In genomic region chr5:73629456-73629855, GRCh38 we compare ENCODE assay signal across 2 cellular contexts.
TF ChIP-seq lines count a peak whose summit lies in the region.

No MANE protein-coding gene starts in this region.

TF ChIP-seq in HepG2, 621 proteins besides CTCF, POLR2A, EP300 and RAD21:
- TF ChIP-seq CEBPB (IDR thresholded peaks at IDR 0.05; ENCODE audit: borderline replicate concordance, low read depth, low read length) (no peak), ZBTB1 (CRISPR knock-in tag; IDR thresholded peaks at IDR 0.05; ENCODE audit: borderline replicate concordance) (no peak), SAP130 (CRISPR knock-in tag; IDR thresholded peaks at IDR 0.05; ENCODE audit: low read depth) (no peak), ZNF468 (CRISPR knock-in tag; IDR thresholded peaks at IDR 0.05) (no peak), PAX8 (CRISPR knock-in tag; IDR thresholded peaks at IDR 0.05; ENCODE audit: borderline replicate concordance) (no peak), ZNF564 (CRISPR knock-in tag; IDR thresholded peaks at IDR 0.05) (no peak), SNAPC2 (CRISPR knock-in tag; IDR thresholded peaks at IDR 0.05) (no peak), RFX5 (IDR thresholded peaks at IDR 0.05; ENCODE audit: low read depth, low read length) (no peak), REXO4 (CRISPR knock-in tag; IDR thresholded peaks at IDR 0.05; ENCODE audit: borderline replicate concordance) (no peak), ZNF572 (CRISPR knock-in tag; IDR thresholded peaks at IDR 0.05) (no peak), CHCHD3 (CRISPR knock-in tag; IDR thresholded peaks at IDR 0.05) (no peak), ZIK1 (CRISPR knock-in tag; IDR thresholded peaks at IDR 0.05; ENCODE audit: borderline replicate concordance, low read depth) (no peak), ZNF501 (CRISPR knock-in tag; IDR thresholded peaks at IDR 0.05) (no peak), PTBP1 (IDR thresholded peaks at IDR 0.05; ENCODE audit: low read depth, low read length, poor library complexity, severe bottlenecking) (no peak), BHLHE40 (IDR thresholded peaks at IDR 0.05; ENCODE audit: low read length) (no peak), NCOR1 (IDR thresholded peaks at IDR 0.05; ENCODE audit: borderline replicate concordance, low read length) (no peak), HNRNPLL (IDR thresholded peaks at IDR 0.05; ENCODE audit: low read depth, low read length, poor library complexity, severe bottlenecking) (no peak)
- TF ChIP-seq, protein P1, sequence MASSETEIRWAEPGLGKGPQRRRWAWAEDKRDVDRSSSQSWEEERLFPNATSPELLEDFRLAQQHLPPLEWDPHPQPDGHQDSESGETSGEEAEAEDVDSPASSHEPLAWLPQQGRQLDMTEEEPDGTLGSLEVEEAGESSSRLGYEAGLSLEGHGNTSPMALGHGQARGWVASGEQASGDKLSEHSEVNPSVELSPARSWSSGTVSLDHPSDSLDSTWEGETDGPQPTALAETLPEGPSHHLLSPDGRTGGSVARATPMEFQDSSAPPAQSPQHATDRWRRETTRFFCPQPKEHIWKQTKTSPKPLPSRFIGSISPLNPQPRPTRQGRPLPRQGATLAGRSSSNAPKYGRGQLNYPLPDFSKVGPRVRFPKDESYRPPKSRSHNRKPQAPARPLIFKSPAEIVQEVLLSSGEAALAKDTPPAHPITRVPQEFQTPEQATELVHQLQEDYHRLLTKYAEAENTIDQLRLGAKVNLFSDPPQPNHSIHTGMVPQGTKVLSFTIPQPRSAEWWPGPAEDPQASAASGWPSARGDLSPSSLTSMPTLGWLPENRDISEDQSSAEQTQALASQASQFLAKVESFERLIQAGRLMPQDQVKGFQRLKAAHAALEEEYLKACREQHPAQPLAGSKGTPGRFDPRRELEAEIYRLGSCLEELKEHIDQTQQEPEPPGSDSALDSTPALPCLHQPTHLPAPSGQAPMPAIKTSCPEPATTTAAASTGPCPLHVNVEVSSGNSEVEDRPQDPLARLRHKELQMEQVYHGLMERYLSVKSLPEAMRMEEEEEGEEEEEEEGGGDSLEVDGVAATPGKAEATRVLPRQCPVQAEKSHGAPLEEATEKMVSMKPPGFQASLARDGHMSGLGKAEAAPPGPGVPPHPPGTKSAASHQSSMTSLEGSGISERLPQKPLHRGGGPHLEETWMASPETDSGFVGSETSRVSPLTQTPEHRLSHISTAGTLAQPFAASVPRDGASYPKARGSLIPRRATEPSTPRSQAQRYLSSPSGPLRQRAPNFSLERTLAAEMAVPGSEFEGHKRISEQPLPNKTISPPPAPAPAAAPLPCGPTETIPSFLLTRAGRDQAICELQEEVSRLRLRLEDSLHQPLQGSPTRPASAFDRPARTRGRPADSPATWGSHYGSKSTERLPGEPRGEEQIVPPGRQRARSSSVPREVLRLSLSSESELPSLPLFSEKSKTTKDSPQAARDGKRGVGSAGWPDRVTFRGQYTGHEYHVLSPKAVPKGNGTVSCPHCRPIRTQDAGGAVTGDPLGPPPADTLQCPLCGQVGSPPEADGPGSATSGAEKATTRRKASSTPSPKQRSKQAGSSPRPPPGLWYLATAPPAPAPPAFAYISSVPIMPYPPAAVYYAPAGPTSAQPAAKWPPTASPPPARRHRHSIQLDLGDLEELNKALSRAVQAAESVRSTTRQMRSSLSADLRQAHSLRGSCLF (CRISPR knock-in tag; IDR thresholded peaks at IDR 0.05; ENCODE audit: borderline replicate concordance), result no peak

TF ChIP-seq in endothelial cell of umbilical vein, 7 proteins besides CTCF, POLR2A, EP300 and RAD21:
- TF ChIP-seq EZH2 (IDR thresholded peaks at IDR 0.05; ENCODE audit: borderline replicate concordance, low read depth, low read length, severe bottlenecking), result no peak
- TF ChIP-seq, protein P2, sequence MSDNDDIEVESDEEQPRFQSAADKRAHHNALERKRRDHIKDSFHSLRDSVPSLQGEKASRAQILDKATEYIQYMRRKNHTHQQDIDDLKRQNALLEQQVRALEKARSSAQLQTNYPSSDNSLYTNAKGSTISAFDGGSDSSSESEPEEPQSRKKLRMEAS (IDR thresholded peaks at IDR 0.05; ENCODE audit: insufficient read depth, insufficient read length), result no peak
- no peak for TF ChIP-seq GATA2 (IDR thresholded peaks at IDR 0.05; ENCODE audit: insufficient read depth, insufficient read length, low read depth, low read length)
- no peak for TF ChIP-seq POLR2AphosphoS5 (IDR thresholded peaks at IDR 0.05; ENCODE audit: insufficient read depth, low read depth, low read length)
- TF ChIP-seq JUN (IDR thresholded peaks at IDR 0.05; ENCODE audit: borderline replicate concordance, insufficient read depth, insufficient read length, low read depth), result no peak
- no peak for TF ChIP-seq MYC (IDR thresholded peaks at IDR 0.05; ENCODE audit: low read depth, low read length)
- TF ChIP-seq FOS (IDR thresholded peaks at IDR 0.05; ENCODE audit: borderline replicate concordance, insufficient read depth, low read length), result no peak
